In the genomic region with DNA sequence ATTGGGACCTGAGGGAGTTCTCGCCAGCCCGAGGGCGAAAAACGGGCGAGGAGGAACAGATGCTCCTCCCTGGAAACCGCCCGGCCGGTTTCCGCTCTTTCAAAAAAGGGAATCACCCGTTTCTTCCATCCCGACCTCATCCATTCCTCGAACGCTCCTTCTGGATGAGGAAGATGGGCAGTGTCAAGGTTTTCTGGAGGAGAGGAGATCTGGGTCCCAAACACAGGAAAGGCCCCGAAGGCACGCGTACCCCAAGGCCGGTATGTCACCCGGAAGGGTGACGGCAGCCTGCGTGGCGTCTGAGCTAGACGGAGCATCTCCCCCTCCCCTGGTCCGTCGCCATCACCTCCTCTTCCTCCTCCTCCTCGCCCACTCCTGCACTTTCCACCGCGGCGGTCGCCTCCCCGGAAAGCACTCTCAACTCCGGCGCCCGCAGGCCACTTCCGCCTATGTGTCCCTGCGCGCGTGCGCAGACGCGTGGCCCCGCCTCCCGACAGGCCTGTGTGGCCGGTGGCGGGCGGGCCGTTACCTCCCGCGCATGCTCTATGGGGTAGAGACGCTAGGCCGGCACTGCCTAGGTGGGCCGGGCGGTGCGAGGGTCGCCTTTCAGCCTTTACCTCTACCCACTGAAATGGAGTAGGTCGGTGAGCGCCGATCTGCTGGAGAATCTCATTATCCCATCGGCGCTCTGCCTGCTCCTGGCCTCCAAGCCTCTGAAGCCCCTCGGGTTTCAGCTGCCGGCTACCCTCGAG, we compare ENCODE assay signal across 1 cellular context.
TF ChIP-seq lines count a peak whose summit lies in the region.

A gene (minus strand): TSS at position 453 of the 752 bp plus-strand sequence.

TF ChIP-seq in GM12878, 131 proteins besides CTCF, POLR2A, EP300 and RAD21 (continued from another document):
- TF ChIP-seq CREB1 (IDR thresholded peaks at IDR 0.05; ENCODE audit: low read depth) (peak; percentile 59; the same call in 1 of the 2 replicates), SREBF2 (IDR thresholded peaks at IDR 0.05; ENCODE audit: low read length) (no peak), ZSCAN29 (IDR thresholded peaks at IDR 0.05) (no peak), MXI1 (IDR thresholded peaks at IDR 0.05; ENCODE audit: low read depth, low read length) (no peak; the same call in 1 of the 2 replicates), KAT2A (conservative IDR thresholded peaks at IDR 0.05; ENCODE audit: control insufficient read depth, low read depth, low read length) (no peak), CHD2 (IDR thresholded peaks at IDR 0.05; ENCODE audit: borderline replicate concordance, low read depth, low read length) (no peak), NFXL1 (IDR thresholded peaks at IDR 0.05; ENCODE audit: borderline replicate concordance) (no peak), EED (IDR thresholded peaks at IDR 0.05; ENCODE audit: low read depth) (peak; percentile 18), CBX5 (IDR thresholded peaks at IDR 0.05; ENCODE audit: low read depth) (peak; percentile 43; the same call in 1 of the 2 replicates), FOXM1 (IDR thresholded peaks at IDR 0.05; ENCODE audit: low read depth, low read length) (no peak; the same call in 1 of the 2 replicates), ZBED1 (IDR thresholded peaks at IDR 0.05; ENCODE audit: borderline replicate concordance) (no peak; the same call in 1 of the 2 replicates), RB1 (IDR thresholded peaks at IDR 0.05; ENCODE audit: borderline replicate concordance) (no peak; the same call in 1 of the 2 replicates), TBL1XR1 (IDR thresholded peaks at IDR 0.05; ENCODE audit: low read depth, low read length) (no peak), BACH1 (IDR thresholded peaks at IDR 0.05; ENCODE audit: borderline replicate concordance) (peak; percentile 32; the same call in 1 of the 2 replicates), CHD1 (IDR thresholded peaks at IDR 0.05; ENCODE audit: low read depth, low read length) (0 out of 2 replicates have a peak, but pooled peaks have one; percentile 45), POLR2AphosphoS5 (IDR thresholded peaks at IDR 0.05; ENCODE audit: low read length) (peak; percentile 98), ZNF384 (IDR thresholded peaks at IDR 0.05; ENCODE audit: borderline replicate concordance, low read depth, low read length) (no peak), NBN (IDR thresholded peaks at IDR 0.05) (peak; percentile 81), JUNB (IDR thresholded peaks at IDR 0.05) (no peak), HDAC6 (IDR thresholded peaks at IDR 0.05; ENCODE audit: unreplicated experiment) (peak; percentile 36), NRF1 (conservative IDR thresholded peaks at IDR 0.05; ENCODE audit: low read depth, low read length) (peak; percentile 84), LARP7 (IDR thresholded peaks at IDR 0.05) (peak; percentile 78), HDAC2 (IDR thresholded peaks at IDR 0.05) (no peak)
- TF ChIP-seq, protein P1, sequence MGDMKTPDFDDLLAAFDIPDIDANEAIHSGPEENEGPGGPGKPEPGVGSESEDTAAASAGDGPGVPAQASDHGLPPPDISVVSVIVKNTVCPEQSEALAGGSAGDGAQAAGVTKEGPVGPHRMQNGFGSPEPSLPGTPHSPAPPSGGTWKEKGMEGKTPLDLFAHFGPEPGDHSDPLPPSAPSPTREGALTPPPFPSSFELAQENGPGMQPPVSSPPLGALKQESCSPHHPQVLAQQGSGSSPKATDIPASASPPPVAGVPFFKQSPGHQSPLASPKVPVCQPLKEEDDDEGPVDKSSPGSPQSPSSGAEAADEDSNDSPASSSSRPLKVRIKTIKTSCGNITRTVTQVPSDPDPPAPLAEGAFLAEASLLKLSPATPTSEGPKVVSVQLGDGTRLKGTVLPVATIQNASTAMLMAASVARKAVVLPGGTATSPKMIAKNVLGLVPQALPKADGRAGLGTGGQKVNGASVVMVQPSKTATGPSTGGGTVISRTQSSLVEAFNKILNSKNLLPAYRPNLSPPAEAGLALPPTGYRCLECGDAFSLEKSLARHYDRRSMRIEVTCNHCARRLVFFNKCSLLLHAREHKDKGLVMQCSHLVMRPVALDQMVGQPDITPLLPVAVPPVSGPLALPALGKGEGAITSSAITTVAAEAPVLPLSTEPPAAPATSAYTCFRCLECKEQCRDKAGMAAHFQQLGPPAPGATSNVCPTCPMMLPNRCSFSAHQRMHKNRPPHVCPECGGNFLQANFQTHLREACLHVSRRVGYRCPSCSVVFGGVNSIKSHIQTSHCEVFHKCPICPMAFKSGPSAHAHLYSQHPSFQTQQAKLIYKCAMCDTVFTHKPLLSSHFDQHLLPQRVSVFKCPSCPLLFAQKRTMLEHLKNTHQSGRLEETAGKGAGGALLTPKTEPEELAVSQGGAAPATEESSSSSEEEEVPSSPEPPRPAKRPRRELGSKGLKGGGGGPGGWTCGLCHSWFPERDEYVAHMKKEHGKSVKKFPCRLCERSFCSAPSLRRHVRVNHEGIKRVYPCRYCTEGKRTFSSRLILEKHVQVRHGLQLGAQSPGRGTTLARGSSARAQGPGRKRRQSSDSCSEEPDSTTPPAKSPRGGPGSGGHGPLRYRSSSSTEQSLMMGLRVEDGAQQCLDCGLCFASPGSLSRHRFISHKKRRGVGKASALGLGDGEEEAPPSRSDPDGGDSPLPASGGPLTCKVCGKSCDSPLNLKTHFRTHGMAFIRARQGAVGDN (IDR thresholded peaks at IDR 0.05), result peak; percentile 96
- TF ChIP-seq, protein P2, sequence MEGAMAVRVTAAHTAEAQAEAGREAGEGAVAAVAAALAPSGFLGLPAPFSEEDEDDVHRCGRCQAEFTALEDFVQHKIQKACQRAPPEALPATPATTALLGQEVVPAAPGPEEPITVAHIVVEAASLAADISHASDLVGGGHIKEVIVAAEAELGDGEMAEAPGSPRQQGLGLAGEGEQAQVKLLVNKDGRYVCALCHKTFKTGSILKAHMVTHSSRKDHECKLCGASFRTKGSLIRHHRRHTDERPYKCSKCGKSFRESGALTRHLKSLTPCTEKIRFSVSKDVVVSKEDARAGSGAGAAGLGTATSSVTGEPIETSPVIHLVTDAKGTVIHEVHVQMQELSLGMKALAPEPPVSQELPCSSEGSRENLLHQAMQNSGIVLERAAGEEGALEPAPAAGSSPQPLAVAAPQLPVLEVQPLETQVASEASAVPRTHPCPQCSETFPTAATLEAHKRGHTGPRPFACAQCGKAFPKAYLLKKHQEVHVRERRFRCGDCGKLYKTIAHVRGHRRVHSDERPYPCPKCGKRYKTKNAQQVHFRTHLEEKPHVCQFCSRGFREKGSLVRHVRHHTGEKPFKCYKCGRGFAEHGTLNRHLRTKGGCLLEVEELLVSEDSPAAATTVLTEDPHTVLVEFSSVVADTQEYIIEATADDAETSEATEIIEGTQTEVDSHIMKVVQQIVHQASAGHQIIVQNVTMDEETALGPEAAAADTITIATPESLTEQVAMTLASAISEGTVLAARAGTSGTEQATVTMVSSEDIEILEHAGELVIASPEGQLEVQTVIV (IDR thresholded peaks at IDR 0.05; ENCODE audit: borderline replicate concordance, partially characterized antibody), result peak; percentile 89
- TF ChIP-seq, protein P3, sequence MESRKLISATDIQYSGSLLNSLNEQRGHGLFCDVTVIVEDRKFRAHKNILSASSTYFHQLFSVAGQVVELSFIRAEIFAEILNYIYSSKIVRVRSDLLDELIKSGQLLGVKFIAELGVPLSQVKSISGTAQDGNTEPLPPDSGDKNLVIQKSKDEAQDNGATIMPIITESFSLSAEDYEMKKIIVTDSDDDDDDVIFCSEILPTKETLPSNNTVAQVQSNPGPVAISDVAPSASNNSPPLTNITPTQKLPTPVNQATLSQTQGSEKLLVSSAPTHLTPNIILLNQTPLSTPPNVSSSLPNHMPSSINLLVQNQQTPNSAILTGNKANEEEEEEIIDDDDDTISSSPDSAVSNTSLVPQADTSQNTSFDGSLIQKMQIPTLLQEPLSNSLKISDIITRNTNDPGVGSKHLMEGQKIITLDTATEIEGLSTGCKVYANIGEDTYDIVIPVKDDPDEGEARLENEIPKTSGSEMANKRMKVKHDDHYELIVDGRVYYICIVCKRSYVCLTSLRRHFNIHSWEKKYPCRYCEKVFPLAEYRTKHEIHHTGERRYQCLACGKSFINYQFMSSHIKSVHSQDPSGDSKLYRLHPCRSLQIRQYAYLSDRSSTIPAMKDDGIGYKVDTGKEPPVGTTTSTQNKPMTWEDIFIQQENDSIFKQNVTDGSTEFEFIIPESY (IDR thresholded peaks at IDR 0.05), result no peak
- TF ChIP-seq, protein P4, sequence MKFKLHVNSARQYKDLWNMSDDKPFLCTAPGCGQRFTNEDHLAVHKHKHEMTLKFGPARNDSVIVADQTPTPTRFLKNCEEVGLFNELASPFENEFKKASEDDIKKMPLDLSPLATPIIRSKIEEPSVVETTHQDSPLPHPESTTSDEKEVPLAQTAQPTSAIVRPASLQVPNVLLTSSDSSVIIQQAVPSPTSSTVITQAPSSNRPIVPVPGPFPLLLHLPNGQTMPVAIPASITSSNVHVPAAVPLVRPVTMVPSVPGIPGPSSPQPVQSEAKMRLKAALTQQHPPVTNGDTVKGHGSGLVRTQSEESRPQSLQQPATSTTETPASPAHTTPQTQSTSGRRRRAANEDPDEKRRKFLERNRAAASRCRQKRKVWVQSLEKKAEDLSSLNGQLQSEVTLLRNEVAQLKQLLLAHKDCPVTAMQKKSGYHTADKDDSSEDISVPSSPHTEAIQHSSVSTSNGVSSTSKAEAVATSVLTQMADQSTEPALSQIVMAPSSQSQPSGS (IDR thresholded peaks at IDR 0.05; ENCODE audit: low read length), result no peak
- TF ChIP-seq, protein P5, sequence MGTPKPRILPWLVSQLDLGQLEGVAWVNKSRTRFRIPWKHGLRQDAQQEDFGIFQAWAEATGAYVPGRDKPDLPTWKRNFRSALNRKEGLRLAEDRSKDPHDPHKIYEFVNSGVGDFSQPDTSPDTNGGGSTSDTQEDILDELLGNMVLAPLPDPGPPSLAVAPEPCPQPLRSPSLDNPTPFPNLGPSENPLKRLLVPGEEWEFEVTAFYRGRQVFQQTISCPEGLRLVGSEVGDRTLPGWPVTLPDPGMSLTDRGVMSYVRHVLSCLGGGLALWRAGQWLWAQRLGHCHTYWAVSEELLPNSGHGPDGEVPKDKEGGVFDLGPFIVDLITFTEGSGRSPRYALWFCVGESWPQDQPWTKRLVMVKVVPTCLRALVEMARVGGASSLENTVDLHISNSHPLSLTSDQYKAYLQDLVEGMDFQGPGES (IDR thresholded peaks at IDR 0.05), result no peak
- TF ChIP-seq, protein P6, sequence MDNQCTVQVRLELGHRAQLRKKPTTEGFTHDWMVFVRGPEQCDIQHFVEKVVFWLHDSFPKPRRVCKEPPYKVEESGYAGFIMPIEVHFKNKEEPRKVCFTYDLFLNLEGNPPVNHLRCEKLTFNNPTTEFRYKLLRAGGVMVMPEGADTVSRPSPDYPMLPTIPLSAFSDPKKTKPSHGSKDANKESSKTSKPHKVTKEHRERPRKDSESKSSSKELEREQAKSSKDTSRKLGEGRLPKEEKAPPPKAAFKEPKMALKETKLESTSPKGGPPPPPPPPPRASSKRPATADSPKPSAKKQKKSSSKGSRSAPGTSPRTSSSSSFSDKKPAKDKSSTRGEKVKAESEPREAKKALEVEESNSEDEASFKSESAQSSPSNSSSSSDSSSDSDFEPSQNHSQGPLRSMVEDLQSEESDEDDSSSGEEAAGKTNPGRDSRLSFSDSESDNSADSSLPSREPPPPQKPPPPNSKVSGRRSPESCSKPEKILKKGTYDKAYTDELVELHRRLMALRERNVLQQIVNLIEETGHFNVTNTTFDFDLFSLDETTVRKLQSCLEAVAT (IDR thresholded peaks at IDR 0.05), result no peak; the same call in 1 of the 2 replicates
- TF ChIP-seq, protein P7, sequence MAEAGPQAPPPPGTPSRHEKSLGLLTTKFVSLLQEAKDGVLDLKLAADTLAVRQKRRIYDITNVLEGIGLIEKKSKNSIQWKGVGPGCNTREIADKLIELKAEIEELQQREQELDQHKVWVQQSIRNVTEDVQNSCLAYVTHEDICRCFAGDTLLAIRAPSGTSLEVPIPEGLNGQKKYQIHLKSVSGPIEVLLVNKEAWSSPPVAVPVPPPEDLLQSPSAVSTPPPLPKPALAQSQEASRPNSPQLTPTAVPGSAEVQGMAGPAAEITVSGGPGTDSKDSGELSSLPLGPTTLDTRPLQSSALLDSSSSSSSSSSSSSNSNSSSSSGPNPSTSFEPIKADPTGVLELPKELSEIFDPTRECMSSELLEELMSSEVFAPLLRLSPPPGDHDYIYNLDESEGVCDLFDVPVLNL (IDR thresholded peaks at IDR 0.05; ENCODE audit: low read depth, low read length), result no peak
